Comparison of ENCODE assay signal across 1 cellular context in the genomic region with DNA sequence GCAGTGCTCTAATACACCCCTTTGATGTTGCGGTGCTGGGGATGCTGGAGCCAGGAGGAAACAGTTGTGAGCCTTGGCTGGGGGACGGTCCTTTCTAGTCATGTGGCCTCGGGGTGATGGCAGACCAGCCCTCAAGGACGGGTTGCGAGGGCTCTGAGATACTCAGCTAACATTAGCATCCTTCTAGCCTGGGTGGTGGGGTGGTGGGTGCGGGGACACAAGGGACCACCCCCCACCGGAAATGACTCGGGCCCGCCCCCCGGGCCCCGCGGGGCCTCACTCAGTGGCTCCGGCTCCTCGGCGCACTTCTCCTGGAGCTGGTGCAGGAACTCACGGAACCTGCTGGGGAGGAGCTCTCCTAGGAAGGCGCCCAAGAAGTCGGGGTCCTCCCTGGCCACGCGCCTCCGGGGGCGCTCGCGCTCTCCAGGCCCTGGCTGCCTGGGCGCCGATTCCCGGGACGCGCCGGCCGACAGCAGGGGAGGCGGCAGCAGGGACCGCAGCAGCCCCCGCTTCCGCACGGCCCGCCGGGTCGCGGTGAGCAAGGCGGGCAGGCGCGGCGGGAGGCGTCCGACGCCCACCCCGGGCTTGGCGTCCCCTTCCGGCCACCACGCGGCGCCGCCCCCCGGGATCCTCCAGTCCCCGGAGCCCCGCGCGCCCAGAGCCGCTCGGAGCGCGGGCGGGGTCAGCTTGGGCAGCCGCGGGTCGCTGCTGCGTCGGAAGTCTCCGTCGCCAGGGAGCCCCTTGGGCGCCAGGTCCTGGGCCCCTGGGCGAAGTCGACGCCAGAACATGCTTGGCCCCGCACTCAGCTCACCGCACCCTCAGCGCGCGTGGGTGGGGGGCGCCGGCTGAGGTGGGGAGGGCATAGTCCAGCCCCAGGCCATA.
A peak's percentile ranks its signal among the peaks of the same experiment; 100 is the strongest.
TF ChIP-seq lines count a peak whose summit lies in the region.

No MANE protein-coding gene starts in this region.

TF ChIP-seq in H1, 55 proteins besides CTCF, POLR2A, EP300 and RAD21:
- TF ChIP-seq SUZ12 (IDR thresholded peaks at IDR 0.05; ENCODE audit: low read length): peak; percentile 79
- TF ChIP-seq SIN3A (conservative IDR thresholded peaks at IDR 0.05 in 1 of 2, IDR thresholded peaks at IDR 0.05 in 1 of 2; ENCODE audit: low read depth in 1 of 2, low read length in 2 of 2): no peak
- TF ChIP-seq SIX5 (IDR thresholded peaks at IDR 0.05; ENCODE audit: low read depth, low read length): no peak
- peak; percentile 10; the same call in 1 of the 2 replicates for TF ChIP-seq RBBP5 (IDR thresholded peaks at IDR 0.05; ENCODE audit: borderline replicate concordance, low read depth, low read length)
- TF ChIP-seq SP1 (IDR thresholded peaks at IDR 0.05; ENCODE audit: low read depth, low read length): no peak
- TF ChIP-seq ZNF274 (IDR thresholded peaks at IDR 0.05; ENCODE audit: borderline replicate concordance, extremely low read depth, low read length): no peak
- 0 out of 2 replicates have a peak, but pooled peaks have one; percentile 50 for TF ChIP-seq PHF8 (conservative IDR thresholded peaks at IDR 0.05; ENCODE audit: low read depth, low read length)
- peak; percentile 68 for TF ChIP-seq EZH2 (IDR thresholded peaks at IDR 0.05; ENCODE audit: low read depth, low read length, severe bottlenecking)
- TF ChIP-seq HDAC2 (IDR thresholded peaks at IDR 0.05; ENCODE audit: borderline replicate concordance in 1 of 2, low read depth in 2 of 2, low read length in 2 of 2): 0 out of 4 replicates have a peak, but pooled peaks of 1 of the 2 experiments have one; percentile 20
- peak; percentile 89 for TF ChIP-seq KDM4A (IDR thresholded peaks at IDR 0.05; ENCODE audit: low read depth, low read length, severe bottlenecking)
